9 cellular contexts compared by ENCODE assay signal in genomic region chr11:33701302-33701701, GRCh38. TPM values are rescaled to one million over a fixed set of nuclear protein-coding genes. Genes with fewer than 3 reads are reported as not detected.
DNase-seq lines count a peak whose midpoint lies in the region; ATAC-seq and TF ChIP-seq lines count a peak whose summit lies in the region.
"Had no signal": no experiment of that assay in that cellular context is flagged by ENCODE, and none has a peak within 500 bp of the region (broad histone marks: within the 10 kb centered on the region; RNA-seq: fewer than 3 reads in every experiment).

No MANE protein-coding gene starts in this region.

- no peaks in the 10 kb centered on the region for H3K36me3 Mint-ChIP-seq in CD8-positive, alpha-beta T cell

- no peaks in the 10 kb centered on the region for H3K27me3 ChIP-seq in CD8-positive, alpha-beta T cell (ENCODE audit: insufficient read depth, low read length)
- no peaks in the 10 kb centered on the region for H3K27me3 ChIP-seq in mucosa of stomach (ENCODE audit: control insufficient read depth, insufficient read depth, low read length)

- H3K4me3 ChIP-seq in CD8-positive, alpha-beta T cell (ENCODE audit: low read depth, low read length) = peak overlapping the region; percentile 51
- peak overlapping the region; percentile 56 for H3K4me3 ChIP-seq in LNCaP clone FGC (ENCODE audit: low read depth, low read length)
- H3K4me3 ChIP-seq in cardiac fibroblast (replicated peaks in 1 of 2; ENCODE audit: low read depth in 2 of 2, low read length in 2 of 2) = peak overlapping the region; percentile 25 to 38
- H3K4me3 ChIP-seq in mucosa of stomach (ENCODE audit: low read length) = peak overlapping the region; percentile 16

- POLR2A ChIA-PET in CD8-positive, alpha-beta T cell (lab: Charles Lee) = no interaction called here

- TF ChIP-seq CTCF in CD8-positive, alpha-beta T cell (IDR thresholded peaks at IDR 0.05) = no peak
- TF ChIP-seq CTCF in LNCaP clone FGC (IDR thresholded peaks at IDR 0.05; ENCODE audit: control insufficient read depth, extremely low read depth, insufficient read depth) (no peak), cardiac fibroblast (IDR thresholded peaks at IDR 0.05; ENCODE audit: low read depth, low read length) (no peak)

- CTCF ChIA-PET in CD8-positive, alpha-beta T cell (lab: Charles Lee) = interaction anchor here (1.1 to 1.6 kb wide), 2 partner anchors 9 to 41 kb away, joined by 3 to 8 read pairs; no protein-coding TSS in a partner anchor

- peaks cover 2% of the 10 kb centered on the region for H3K27me3 Mint-ChIP-seq in CD8-positive, alpha-beta T cell (ENCODE audit: low read depth)

- H3K9ac ChIP-seq in mucosa of stomach (ENCODE audit: low read length) = peak overlapping the region; percentile 78

- intact Hi-C loops in CD8-positive, alpha-beta T cell (cut with DNase I, micrococcal nuclease) = loop anchor here (1.0 to 10.0 kb wide), 11 partner anchors 35 to 1963 kb away; partner anchors contain the start of genes QSER1 (in 2 of the 2), TRIM44 (in 2 of the 2), ABTB2 (in 1 of the 2) and CD59 (in 1 of the 2)
- intact Hi-C loops in sciatic nerve (cut with DNase I) = loop anchor here (5.0 kb wide), 2 partner anchors 36 to 1221 kb away; partner anchors contain the start of gene CD59

- peak overlapping the region; percentile 92 for H3K4me3 Mint-ChIP-seq in CD8-positive, alpha-beta T cell

- no peak overlapping the region for H3K27ac Mint-ChIP-seq in CD8-positive, alpha-beta T cell

- H3K27ac ChIP-seq in CD8-positive, alpha-beta T cell (ENCODE audit: low read depth, low read length) = no peak overlapping the region

- peaks cover 13% of the 10 kb centered on the region for H3K4me1 ChIP-seq in CD8-positive, alpha-beta T cell (ENCODE audit: insufficient read depth, low read length)
- peaks cover 74% of the 10 kb centered on the region for H3K4me1 ChIP-seq in mucosa of stomach (ENCODE audit: control insufficient read depth, insufficient read depth, low read length)

- no peaks in the 10 kb centered on the region for H3K36me3 ChIP-seq in CD8-positive, alpha-beta T cell (ENCODE audit: insufficient read depth, low read length)
- no peaks in the 10 kb centered on the region for H3K36me3 ChIP-seq in mucosa of stomach (ENCODE audit: control insufficient read depth, insufficient read depth, low read length)

- DNase-seq in CD8-positive, alpha-beta T cell = no peak
- DNase-seq in LNCaP clone FGC (ENCODE audit: low read depth) (no peak), cardiac fibroblast (ENCODE audit: low read depth in 2 of 2) (peak in 1 of 2 donors; percentile 93), sciatic nerve (ENCODE audit: low spot score) (no peak), nucleus accumbens (lab: John Stamatoyannopoulos, UW) (no peak), D341Med (ENCODE audit: low spot score) (no peak)

- H3K4me1 Mint-ChIP-seq in CD8-positive, alpha-beta T cell (ENCODE audit: low read depth) = peaks cover 22% of the 10 kb centered on the region

- ATAC-seq in CD8-positive, alpha-beta T cell = no peak
- no peak for ATAC-seq in sciatic nerve
- ATAC-seq in GM21529 (IDR thresholded peaks at IDR 0.05; ENCODE audit: unreplicated experiment) = no peak

- H3K9me3 ChIP-seq in CD8-positive, alpha-beta T cell (ENCODE audit: low read length) = no peaks in the 10 kb centered on the region
- no peaks in the 10 kb centered on the region for H3K9me3 ChIP-seq in mucosa of stomach (ENCODE audit: control insufficient read depth, low read length)

- no peaks in the 10 kb centered on the region for H3K9me3 Mint-ChIP-seq in CD8-positive, alpha-beta T cell

RNA-seq across cellular contexts. Expression of gene C11orf91, which starts 0.7 kb away (rescaled TPM):
- under 1 TPM in 1 of 2 experiments, not detected in 1; 0.54 TPM for total RNA-seq in CD8-positive, alpha-beta T cell
- total RNA-seq in sciatic nerve = not detected
- total RNA-seq: NCI-H460 had no signal

RNA-seq across cellular contexts. Expression of gene CD59, which starts 34.9 kb away (rescaled TPM):
- 10 to 100 TPM; 31.0 to 34.5 TPM for total RNA-seq in CD8-positive, alpha-beta T cell
- total RNA-seq in sciatic nerve = 679 TPM

Comparison
In these comparisons a context has a peak if more than half of its experiments do, and no peak if none do; other contexts are left out.
1. RNA of gene CD59, which starts 34.9 kb away (total RNA-seq): 679 TPM in sciatic nerve (single experiment); 31.0 to 34.5 TPM in CD8-positive, alpha-beta T cell; every median in the first group is over 10 times any median in the second.
2. Peak in every context shown above with its lines, with median percentiles within 50 percentile points of each other: H3K4me3 ChIP-seq.